ENCODE assay signal across 9 cellular contexts in the genomic region with DNA sequence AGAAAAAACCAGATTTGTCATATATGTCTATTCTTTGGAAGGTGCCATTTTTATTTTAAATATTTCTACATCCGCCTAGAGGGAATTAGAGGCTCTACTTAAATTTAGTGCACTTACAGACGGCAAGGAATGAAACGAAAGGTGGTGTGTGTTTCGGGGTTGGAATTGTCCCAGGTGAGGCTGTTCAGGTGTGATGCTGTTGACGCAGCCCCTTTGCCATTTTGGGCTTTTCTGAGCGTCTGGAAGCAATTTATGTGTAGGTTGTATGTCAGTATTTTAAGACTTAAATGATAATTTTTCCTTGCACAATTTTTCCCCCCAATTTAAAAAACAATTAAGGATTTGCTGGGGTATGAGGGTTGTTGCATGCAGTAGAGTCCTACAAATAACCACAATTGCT. TPM values are rescaled to one million over a fixed set of nuclear protein-coding genes. Genes with fewer than 3 reads are reported as not detected.
A peak's percentile ranks its signal among the peaks of the same experiment; 100 is the strongest.
DNase-seq lines count a peak whose midpoint lies in the region; ATAC-seq and TF ChIP-seq lines count a peak whose summit lies in the region.
"Had no signal": no experiment of that assay in that cellular context is flagged by ENCODE, and none has a peak within 500 bp of the region (broad histone marks: within the 10 kb centered on the region; RNA-seq: fewer than 3 reads in every experiment).

No MANE protein-coding gene starts in this region.

- H3K4me3 ChIP-seq in liver (ENCODE audit: low read depth in 1 of 3, low read length in 3 of 3) (peak overlapping the region; percentile 61 to 83 (median 71)), thoracic aorta (peak overlapping the region; percentile 77)

- peak overlapping the region in 1 of 2 donors; percentile 28 for H3K27ac ChIP-seq in liver (ENCODE audit: low read depth in 1 of 2, low read length in 2 of 2)
- H3K27ac ChIP-seq in thoracic aorta = no peak overlapping the region

- H3K36me3 ChIP-seq in liver (ENCODE audit: control insufficient read depth in 4 of 4, insufficient read depth in 3 of 4, low read depth in 1 of 4, low read length in 3 of 4) (no peaks in the 10 kb centered on the region), thoracic aorta (no peaks in the 10 kb centered on the region)

- H3K4me3 Mint-ChIP-seq in activated T-cell treated with anti-CD3 and anti-CD28 coated beads, Interleukin-2, amount 50 U/mL, for 24 hours = peak overlapping the region; percentile 89
- H3K4me3 Mint-ChIP-seq in activated naive CD8-positive, alpha-beta T cell treated with anti-CD3 and anti-CD28 coated beads, Interleukin-2, amount 50 U/mL, for 24 hours = peak overlapping the region; percentile 88

- H3K36me3 Mint-ChIP-seq in activated T-cell treated with anti-CD3 and anti-CD28 coated beads, Interleukin-2, amount 50 U/mL, for 24 hours (ENCODE audit: low read depth) = peaks cover 55% of the 10 kb centered on the region
- peaks cover 36% of the 10 kb centered on the region for H3K36me3 Mint-ChIP-seq in activated naive CD8-positive, alpha-beta T cell treated with anti-CD3 and anti-CD28 coated beads, Interleukin-2, amount 50 U/mL, for 24 hours (ENCODE audit: low read depth)

- no peaks in the 10 kb centered on the region for H3K9me3 Mint-ChIP-seq in activated T-cell treated with anti-CD3 and anti-CD28 coated beads, Interleukin-2, amount 50 U/mL, for 24 hours
- H3K9me3 Mint-ChIP-seq in activated naive CD8-positive, alpha-beta T cell treated with anti-CD3 and anti-CD28 coated beads, Interleukin-2, amount 50 U/mL, for 24 hours = no peaks in the 10 kb centered on the region

- TF ChIP-seq CTCF in liver (IDR thresholded peaks at IDR 0.05; ENCODE audit: low read depth, low read length, missing input control) = no peak
- no peak for TF ChIP-seq CTCF in thoracic aorta (IDR thresholded peaks at IDR 0.05)

- no peak for DNase-seq in activated T-cell treated with anti-CD3 and anti-CD28 coated beads, Interleukin-2, amount 50 U/mL, for 24 hours
- DNase-seq in activated T-cell treated with anti-CD3 and anti-CD28 coated beads for 4 hours = no peak
- no peak for DNase-seq in activated naive CD8-positive, alpha-beta T cell treated with anti-CD3 and anti-CD28 coated beads, Interleukin-2, amount 50 U/mL, for 24 hours
- no peak for DNase-seq in thoracic aorta (ENCODE audit: low spot score)
- no peak for DNase-seq in medulla oblongata (ENCODE audit: extremely low spot score)
- DNase-seq in NCI-H146 treated with DMSO at 0.1 percent for 48 hours (lab: John Stamatoyannopoulos, UW; ENCODE audit: unreplicated experiment) = no peak
- DNase-seq: COR-L47 had no signal

- 53% methylated on average over 6 of the region's 6 CpGs for WGBS in liver

- TF ChIP-seq RAD21 in liver (IDR thresholded peaks at IDR 0.05) = no peak

- H3K4me1 ChIP-seq in liver (ENCODE audit: control insufficient read depth in 4 of 4, insufficient read depth in 4 of 4, low read length in 3 of 4) = peaks cover 14 to 56% (median 37%) of the 10 kb centered on the region in 4 donors
- H3K4me1 ChIP-seq in thoracic aorta (ENCODE audit: control insufficient read depth in 1 of 2, low read depth in 2 of 2) = peaks cover 31 to 56% of the 10 kb centered on the region in 2 donors

- H3K27me3 Mint-ChIP-seq in activated T-cell treated with anti-CD3 and anti-CD28 coated beads, Interleukin-2, amount 50 U/mL, for 24 hours = no peaks in the 10 kb centered on the region
- H3K27me3 Mint-ChIP-seq in activated naive CD8-positive, alpha-beta T cell treated with anti-CD3 and anti-CD28 coated beads, Interleukin-2, amount 50 U/mL, for 24 hours = no peaks in the 10 kb centered on the region

- peaks cover 62% of the 10 kb centered on the region for H3K4me1 Mint-ChIP-seq in activated T-cell treated with anti-CD3 and anti-CD28 coated beads, Interleukin-2, amount 50 U/mL, for 24 hours (ENCODE audit: low read depth)
- peaks cover 55% of the 10 kb centered on the region for H3K4me1 Mint-ChIP-seq in activated naive CD8-positive, alpha-beta T cell treated with anti-CD3 and anti-CD28 coated beads, Interleukin-2, amount 50 U/mL, for 24 hours

- H3K9ac ChIP-seq in liver (ENCODE audit: low read depth in 1 of 2, low read length in 2 of 2) = peak overlapping the region; percentile 71 to 72

- H3K27me3 ChIP-seq in liver (ENCODE audit: control insufficient read depth in 4 of 4, insufficient read depth in 4 of 4, low read length in 3 of 4) = no peaks in the 10 kb centered on the region
- no peaks in the 10 kb centered on the region for H3K27me3 ChIP-seq in thoracic aorta (replicated peaks; ENCODE audit: insufficient read depth)

- ATAC-seq in activated naive CD8-positive, alpha-beta T cell treated with anti-CD3 and anti-CD28 coated beads, Interleukin-2, amount 50 U/mL, for 24 hours = no peak
- ATAC-seq in thoracic aorta (ENCODE audit: insufficient number of reproducible peaks, low FRiP score, low read depth) = no peak
- no peak for ATAC-seq in GM21717 (IDR thresholded peaks at IDR 0.05; ENCODE audit: unreplicated experiment)

- peak overlapping the region; percentile 88 for H3K27ac Mint-ChIP-seq in activated T-cell treated with anti-CD3 and anti-CD28 coated beads, Interleukin-2, amount 50 U/mL, for 24 hours
- peak overlapping the region; percentile 69 for H3K27ac Mint-ChIP-seq in activated naive CD8-positive, alpha-beta T cell treated with anti-CD3 and anti-CD28 coated beads, Interleukin-2, amount 50 U/mL, for 24 hours

- H3K9me3 ChIP-seq in liver (ENCODE audit: control insufficient read depth in 4 of 4, low read length in 3 of 4) = no peaks in the 10 kb centered on the region
- no peaks in the 10 kb centered on the region for H3K9me3 ChIP-seq in thoracic aorta

TF ChIP-seq in liver, 16 proteins besides CTCF, POLR2A, EP300 and RAD21:
- TF ChIP-seq MAX (IDR thresholded peaks at IDR 0.05) (no peak), FOXA2 (IDR thresholded peaks at IDR 0.05) (no peak)

RNA-seq across cellular contexts. Expression of gene TENT4A, which starts 2.0 kb away (rescaled TPM):
- total RNA-seq in liver (10 to 100 TPM in 1 of 2 donors, 1 to 10 TPM in 1; 8.8 to 15.1 TPM), thoracic aorta (10 to 100 TPM; 34.5 to 47.6 TPM)
- 1 to 10 TPM; 3.9 to 7.4 TPM for polyA plus RNA-seq in liver
